Comparison of ENCODE assay signal across 8 cellular contexts in genomic region chr1:150320667-150320978, GRCh38. TPM values are rescaled to one million over a fixed set of nuclear protein-coding genes. Genes with fewer than 3 reads are reported as not detected.
DNase-seq lines count a peak whose midpoint lies in the region; ATAC-seq lines count a peak whose summit lies in the region.

No MANE protein-coding gene starts in this region.

- H3K4me3 ChIP-seq in subcutaneous abdominal adipose tissue (ENCODE audit: low read depth in 1 of 5, low read length in 5 of 5), result peak overlapping the region; percentile 22 to 88 (median 83)

- peaks cover 4 to 16% (median 12%) of the 10 kb centered on the region in 5 donors for H3K4me1 ChIP-seq in subcutaneous abdominal adipose tissue (ENCODE audit: control insufficient read depth in 5 of 5, insufficient read depth in 5 of 5, low read length in 5 of 5)

- H3K27me3 ChIP-seq in layer of hippocampus (ENCODE audit: control insufficient read depth, insufficient read depth, low read length) (no peaks in the 10 kb centered on the region), subcutaneous abdominal adipose tissue (ENCODE audit: control insufficient read depth in 5 of 5, insufficient read depth in 4 of 5, low read length in 5 of 5) (no peaks in the 10 kb centered on the region)

- H3K9me3 ChIP-seq in subcutaneous abdominal adipose tissue (ENCODE audit: control insufficient read depth in 5 of 5, low read length in 5 of 5), result no peaks in the 10 kb centered on the region

- peak overlapping the region in 1 of 5 donors; percentile 95 for H3K9ac ChIP-seq in subcutaneous abdominal adipose tissue (ENCODE audit: low read length in 5 of 5)

- no peaks in the 10 kb centered on the region for H3K27me3 Mint-ChIP-seq in T-helper 2 cell treated with Interferon-gamma antibody and Interleukin-4, amounts not matched to agents 5 μg/mL and 100 μg/mL, for 36 hours (ENCODE audit: low read depth)
- H3K27me3 Mint-ChIP-seq in activated T-helper 2 cell treated with anti-CD3 and anti-CD28 coated beads, Interferon-gamma antibody, Interleukin-2, Interleukin-4, amounts not matched to agents 10 μg/mL and 5 μg/mL and 100 μg/mL, durations not matched to agents 14 hours and 24 hours and 36 hours (ENCODE audit: low read depth), result no peaks in the 10 kb centered on the region

- H3K9me3 Mint-ChIP-seq in T-helper 2 cell treated with Interferon-gamma antibody and Interleukin-4, amounts not matched to agents 5 μg/mL and 100 μg/mL, for 36 hours, result no peaks in the 10 kb centered on the region
- H3K9me3 Mint-ChIP-seq in activated T-helper 2 cell treated with anti-CD3 and anti-CD28 coated beads, Interferon-gamma antibody, Interleukin-2, Interleukin-4, amounts not matched to agents 10 μg/mL and 5 μg/mL and 100 μg/mL, durations not matched to agents 14 hours and 24 hours and 36 hours, result no peaks in the 10 kb centered on the region

- peak overlapping the region; percentile 100 for H3K27ac Mint-ChIP-seq in T-helper 2 cell treated with Interferon-gamma antibody and Interleukin-4, amounts not matched to agents 5 μg/mL and 100 μg/mL, for 36 hours
- peak overlapping the region; percentile 99 for H3K27ac Mint-ChIP-seq in activated T-helper 2 cell treated with anti-CD3 and anti-CD28 coated beads, Interferon-gamma antibody, Interleukin-2, Interleukin-4, amounts not matched to agents 10 μg/mL and 5 μg/mL and 100 μg/mL, durations not matched to agents 14 hours and 24 hours and 36 hours

- intact Hi-C loops in activated T-helper 2 cell treated with anti-CD3 and anti-CD28 coated beads, Interferon-gamma antibody, Interleukin-2, Interleukin-4, amounts not matched to agents 10 μg/mL and 5 μg/mL and 100 μg/mL, durations not matched to agents 14 hours and 24 hours and 36 hours (cut with micrococcal nuclease), result no loop called here

- H3K36me3 ChIP-seq in subcutaneous abdominal adipose tissue (ENCODE audit: control insufficient read depth in 5 of 5, insufficient read depth in 5 of 5, low read length in 5 of 5), result peaks cover 7 to 12% (median 8%) of the 10 kb centered on the region in 5 donors

- H3K36me3 Mint-ChIP-seq in T-helper 2 cell treated with Interferon-gamma antibody and Interleukin-4, amounts not matched to agents 5 μg/mL and 100 μg/mL, for 36 hours (ENCODE audit: low read depth), result peaks cover 22% of the 10 kb centered on the region
- H3K36me3 Mint-ChIP-seq in activated T-helper 2 cell treated with anti-CD3 and anti-CD28 coated beads, Interferon-gamma antibody, Interleukin-2, Interleukin-4, amounts not matched to agents 10 μg/mL and 5 μg/mL and 100 μg/mL, durations not matched to agents 14 hours and 24 hours and 36 hours (ENCODE audit: low read depth), result peaks cover 33% of the 10 kb centered on the region

- peaks cover 20% of the 10 kb centered on the region for H3K4me1 Mint-ChIP-seq in T-helper 2 cell treated with Interferon-gamma antibody and Interleukin-4, amounts not matched to agents 5 μg/mL and 100 μg/mL, for 36 hours (ENCODE audit: low read depth)
- peaks cover 12% of the 10 kb centered on the region for H3K4me1 Mint-ChIP-seq in activated T-helper 2 cell treated with anti-CD3 and anti-CD28 coated beads, Interferon-gamma antibody, Interleukin-2, Interleukin-4, amounts not matched to agents 10 μg/mL and 5 μg/mL and 100 μg/mL, durations not matched to agents 14 hours and 24 hours and 36 hours (ENCODE audit: low read depth)

- H3K4me3 Mint-ChIP-seq in T-helper 2 cell treated with Interferon-gamma antibody and Interleukin-4, amounts not matched to agents 5 μg/mL and 100 μg/mL, for 36 hours, result peak overlapping the region; percentile 100
- H3K4me3 Mint-ChIP-seq in activated T-helper 2 cell treated with anti-CD3 and anti-CD28 coated beads, Interferon-gamma antibody, Interleukin-2, Interleukin-4, amounts not matched to agents 10 μg/mL and 5 μg/mL and 100 μg/mL, durations not matched to agents 14 hours and 24 hours and 36 hours (ENCODE audit: low read depth), result peak overlapping the region; percentile 100

- peak overlapping the region; percentile 82 for H3K27ac ChIP-seq in layer of hippocampus (ENCODE audit: low read depth, low read length)
- H3K27ac ChIP-seq in subcutaneous abdominal adipose tissue (ENCODE audit: low read depth, low read length), result peak overlapping the region; percentile 76

- no peak for ATAC-seq in GM21526 (IDR thresholded peaks at IDR 0.05; ENCODE audit: low FRiP score, unreplicated experiment)
- ATAC-seq in GM19397 (IDR thresholded peaks at IDR 0.05; ENCODE audit: unreplicated experiment), result no peak

- DNase-seq in T-helper 2 cell treated with Interferon-gamma antibody and Interleukin-4, amounts not matched to agents 5 μg/mL and 100 μg/mL, for 36 hours (ENCODE audit: low spot score), result no peak
- no peak for DNase-seq in T-helper 2 cell
- no peak for DNase-seq in activated T-helper 2 cell treated with anti-CD3 and anti-CD28 coated beads, Interferon-gamma antibody, Interleukin-2, Interleukin-4, amounts not matched to agents 10 μg/mL and 5 μg/mL and 100 μg/mL, durations not matched to agents 14 hours and 24 hours and 36 hours (ENCODE audit: low spot score)
- no peak for DNase-seq in cerebellar nuclear complex (lab: John Stamatoyannopoulos, UW)

RNA-seq across cellular contexts. Expression of gene PRPF3, which starts 0.7 kb away (rescaled TPM):
- 77.9 and 85.2 TPM in 2 replicates for total RNA-seq in activated T-helper 2 cell treated with anti-CD3 and anti-CD28 coated beads, Interferon-gamma antibody, Interleukin-2, Interleukin-4, amounts not matched to agents 10 μg/mL and 5 μg/mL and 100 μg/mL, durations not matched to agents 14 hours and 24 hours and 36 hours

RNA-seq across cellular contexts. Expression of gene MRPS21, which starts 27.0 kb away (rescaled TPM):
- 80.7 and 83.4 TPM in 2 replicates for total RNA-seq in activated T-helper 2 cell treated with anti-CD3 and anti-CD28 coated beads, Interferon-gamma antibody, Interleukin-2, Interleukin-4, amounts not matched to agents 10 μg/mL and 5 μg/mL and 100 μg/mL, durations not matched to agents 14 hours and 24 hours and 36 hours

RNA-seq across cellular contexts. Expression of gene CIART, which starts 38.3 kb away (rescaled TPM):
- total RNA-seq in activated T-helper 2 cell treated with anti-CD3 and anti-CD28 coated beads, Interferon-gamma antibody, Interleukin-2, Interleukin-4, amounts not matched to agents 10 μg/mL and 5 μg/mL and 100 μg/mL, durations not matched to agents 14 hours and 24 hours and 36 hours, result 4.2 TPM in 2 replicates

RNA-seq across cellular contexts. Expression of gene RPRD2, which starts 43.3 kb away (rescaled TPM):
- total RNA-seq in activated T-helper 2 cell treated with anti-CD3 and anti-CD28 coated beads, Interferon-gamma antibody, Interleukin-2, Interleukin-4, amounts not matched to agents 10 μg/mL and 5 μg/mL and 100 μg/mL, durations not matched to agents 14 hours and 24 hours and 36 hours, result 21.9 and 22.8 TPM in 2 replicates

RNA-seq across cellular contexts. Expression of gene C1orf54, which starts 48.0 kb away (rescaled TPM):
- 0.39 and 0.98 TPM in 2 replicates for total RNA-seq in activated T-helper 2 cell treated with anti-CD3 and anti-CD28 coated beads, Interferon-gamma antibody, Interleukin-2, Interleukin-4, amounts not matched to agents 10 μg/mL and 5 μg/mL and 100 μg/mL, durations not matched to agents 14 hours and 24 hours and 36 hours
